In genomic region chr7:36389371-36390198, GRCh38 we compare ENCODE assay signal across 8 cellular contexts. TPM values are rescaled to one million over a fixed set of nuclear protein-coding genes. Genes with fewer than 3 reads are reported as not detected.
DNase-seq lines count a peak whose midpoint lies in the region; ATAC-seq and TF ChIP-seq lines count a peak whose summit lies in the region.

A gene with protein sequence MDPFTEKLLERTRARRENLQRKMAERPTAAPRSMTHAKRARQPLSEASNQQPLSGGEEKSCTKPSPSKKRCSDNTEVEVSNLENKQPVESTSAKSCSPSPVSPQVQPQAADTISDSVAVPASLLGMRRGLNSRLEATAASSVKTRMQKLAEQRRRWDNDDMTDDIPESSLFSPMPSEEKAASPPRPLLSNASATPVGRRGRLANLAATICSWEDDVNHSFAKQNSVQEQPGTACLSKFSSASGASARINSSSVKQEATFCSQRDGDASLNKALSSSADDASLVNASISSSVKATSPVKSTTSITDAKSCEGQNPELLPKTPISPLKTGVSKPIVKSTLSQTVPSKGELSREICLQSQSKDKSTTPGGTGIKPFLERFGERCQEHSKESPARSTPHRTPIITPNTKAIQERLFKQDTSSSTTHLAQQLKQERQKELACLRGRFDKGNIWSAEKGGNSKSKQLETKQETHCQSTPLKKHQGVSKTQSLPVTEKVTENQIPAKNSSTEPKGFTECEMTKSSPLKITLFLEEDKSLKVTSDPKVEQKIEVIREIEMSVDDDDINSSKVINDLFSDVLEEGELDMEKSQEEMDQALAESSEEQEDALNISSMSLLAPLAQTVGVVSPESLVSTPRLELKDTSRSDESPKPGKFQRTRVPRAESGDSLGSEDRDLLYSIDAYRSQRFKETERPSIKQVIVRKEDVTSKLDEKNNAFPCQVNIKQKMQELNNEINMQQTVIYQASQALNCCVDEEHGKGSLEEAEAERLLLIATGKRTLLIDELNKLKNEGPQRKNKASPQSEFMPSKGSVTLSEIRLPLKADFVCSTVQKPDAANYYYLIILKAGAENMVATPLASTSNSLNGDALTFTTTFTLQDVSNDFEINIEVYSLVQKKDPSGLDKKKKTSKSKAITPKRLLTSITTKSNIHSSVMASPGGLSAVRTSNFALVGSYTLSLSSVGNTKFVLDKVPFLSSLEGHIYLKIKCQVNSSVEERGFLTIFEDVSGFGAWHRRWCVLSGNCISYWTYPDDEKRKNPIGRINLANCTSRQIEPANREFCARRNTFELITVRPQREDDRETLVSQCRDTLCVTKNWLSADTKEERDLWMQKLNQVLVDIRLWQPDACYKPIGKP (plus strand): TSS chr7:36389862. CDS start chr7:36390027, 165 bp downstream.

- H3K79me2 ChIP-seq in hepatocyte: peaks cover 39% of the 10 kb centered on the region

- peak within 1 kb of the TSS; percentile 75 for H2AFZ ChIP-seq in hepatocyte

- peak within 1 kb of the TSS; percentile 68 for H3K27ac ChIP-seq in hepatocyte
- H3K27ac ChIP-seq in aorta (ENCODE audit: low read depth in 1 of 2, low read length in 2 of 2): peak within 1 kb of the TSS in 1 of 2 donors; percentile 86

- H3K36me3 ChIP-seq in hepatocyte (replicated peaks; ENCODE audit: insufficient read depth, low read depth) (no peaks in the 10 kb centered on the region), aorta (ENCODE audit: control insufficient read depth in 1 of 2, insufficient read depth in 2 of 2, low read length in 1 of 2) (no peaks in the 10 kb centered on the region)

- H3K4me3 ChIP-seq in hepatocyte: peak within 1 kb of the TSS; percentile 63
- peak within 1 kb of the TSS; percentile 49 to 53 for H3K4me3 ChIP-seq in aorta (ENCODE audit: low read length in 2 of 2)

- H3K4me1 ChIP-seq in hepatocyte (ENCODE audit: insufficient read depth) (peaks cover 9% of the 10 kb centered on the region), aorta (ENCODE audit: control insufficient read depth in 1 of 2, insufficient read depth in 2 of 2, low read length in 2 of 2) (no peaks in the 10 kb centered on the region)

- no peaks in the 10 kb centered on the region for H3K9me2 ChIP-seq in hepatocyte (replicated peaks; ENCODE audit: insufficient read depth)

- H3K27me3 ChIP-seq in hepatocyte (no peaks in the 10 kb centered on the region), aorta (ENCODE audit: control insufficient read depth in 1 of 2, insufficient read depth in 2 of 2, low read length in 1 of 2) (no peaks in the 10 kb centered on the region)

- DNase-seq in NCI-H1930 (lab: John Stamatoyannopoulos, UW) (peak; percentile 79 to 89), T-helper 9 cell (peak; percentile 81), astrocyte of the hippocampus (ENCODE audit: low read depth, low spot score) (peak; percentile 98), hepatocyte (ENCODE audit: low spot score) (peak; percentile 98), renal cortical epithelial cell (ENCODE audit: low read depth) (peak; percentile 89), aorta (peak; percentile 97)

- intact Hi-C loops in aorta (cut with DNase I): loop anchor here in 1 of 2 donors (2.0 kb wide), 1 partner anchor 23 kb away; a partner anchor contains a TSS

- 6% methylated on average over 43 of the region's 68 CpGs for WGBS in hepatocyte (ENCODE audit: low lambda C conversion rate, missing lambda C conversion rate)
- 3 to 4% methylated on average over 56 to 68 of the region's 68 CpGs for WGBS in aorta, 2 donors

- no peak for TF ChIP-seq CTCF in hepatocyte (IDR thresholded peaks at IDR 0.05; ENCODE audit: poor library complexity)

- no peaks in the 10 kb centered on the region for H4K20me1 ChIP-seq in hepatocyte (ENCODE audit: insufficient read depth, poor library complexity, severe bottlenecking)

- H3K9me3 ChIP-seq in hepatocyte (ENCODE audit: low read depth): no peaks in the 10 kb centered on the region
- H3K9me3 ChIP-seq in aorta (ENCODE audit: control insufficient read depth, low read length): no peaks in the 10 kb centered on the region

- ATAC-seq in GM18508 (IDR thresholded peaks at IDR 0.05; ENCODE audit: insufficient read depth, unreplicated experiment): peak; percentile 43
- ATAC-seq in HG02938 (IDR thresholded peaks at IDR 0.05; ENCODE audit: unreplicated experiment): peak; percentile 63
- peak; percentile 100 for ATAC-seq in aorta (ENCODE audit: low FRiP score)

- peak within 1 kb of the TSS; percentile 87 for H3K4me2 ChIP-seq in hepatocyte

RNA-seq across cellular contexts. Expression of the gene that starts here (rescaled TPM):
- total RNA-seq in hepatocyte (26.3 and 31.3 TPM in 2 replicates), renal cortical epithelial cell (5.6 and 58.5 TPM in 2 replicates), aorta (1 to 10 TPM; 1.9 to 3.8 TPM)
- polyA plus RNA-seq in hepatocyte (8.2 and 15.4 TPM in 2 replicates), aorta (1 to 10 TPM; 2.3 to 3.3 TPM)

Comparison
In these comparisons a context has a peak if more than half of its experiments do, and no peak if none do; other contexts are left out.
1. ATAC-seq: peak in every context shown above with its lines; median percentile 100 in aorta; 63 in HG02938; 43 in GM18508.